Comparison of ENCODE assay signal across 26 cellular contexts in genomic region chr20:57770852-57771746, GRCh38.
A peak's percentile ranks its signal among the peaks of the same experiment; 100 is the strongest.
DNase-seq lines count a peak whose midpoint lies in the region; ATAC-seq and TF ChIP-seq lines count a peak whose summit lies in the region.
"Had no signal": no experiment of that assay in that cellular context is flagged by ENCODE, and none has a peak within 500 bp of the region (broad histone marks: within the 10 kb centered on the region; RNA-seq: fewer than 3 reads in every experiment).

No MANE protein-coding gene starts in this region.

- no CpG with 5 or more reads among the region's 15 CpGs for WGBS in H9 (ENCODE audit: extremely low coverage, insufficient read length, low lambda C conversion rate)
- no CpG with 5 or more reads among the region's 15 CpGs for WGBS in neuronal stem cell (ENCODE audit: extremely low coverage in 2 of 2, insufficient read length in 2 of 2, insufficient replicate concordance in 1 of 2), 2 donors

- H3K9ac ChIP-seq in BLaER1 (no peak overlapping the region), H9 (ENCODE audit: extremely low read depth, insufficient read length, low read length) (no peak overlapping the region), neuronal stem cell (ENCODE audit: low read depth, low read length, poor library complexity) (peak overlapping the region; percentile 60)

- H3K27ac ChIP-seq in BLaER1 (no peak overlapping the region), H9 (ENCODE audit: insufficient read length, low read depth, low read length) (no peak overlapping the region), coronary artery (no peak overlapping the region), neuronal stem cell (replicated peaks; ENCODE audit: low read length) (no peak overlapping the region)
- H3K27ac ChIP-seq: Peyer's patch had no signal

- H3K4ac ChIP-seq in H9 (ENCODE audit: low read depth, low read length) (no peak overlapping the region), neuronal stem cell (ENCODE audit: low read length) (no peak overlapping the region)

- no peak overlapping the region for H4K91ac ChIP-seq in H9 (ENCODE audit: insufficient read length, low read depth, low read length)
- H4K91ac ChIP-seq in neuronal stem cell (ENCODE audit: low read depth, low read length, poor library complexity): peak overlapping the region; percentile 24

- no peak overlapping the region for H2BK20ac ChIP-seq in H9 (ENCODE audit: low read depth, low read length, poor library complexity, severe bottlenecking)

- H3K79me1 ChIP-seq in H9 (ENCODE audit: insufficient read depth, low read depth, low read length, poor library complexity, severe bottlenecking) (no peaks in the 10 kb centered on the region), neuronal stem cell (ENCODE audit: low read depth, low read length) (no peaks in the 10 kb centered on the region)

- TF ChIP-seq CTCF in H9 (conservative IDR thresholded peaks at IDR 0.05): no peak
- no peak for TF ChIP-seq CTCF in coronary artery (IDR thresholded peaks at IDR 0.05)

- peak overlapping the region; percentile 29 to 46 (median 42); a peak in 3 of 7 replicates for H3K27ac Mint-ChIP-seq in H9
- H3K27ac Mint-ChIP-seq: CD4-positive, CD25-positive, alpha-beta regulatory T cell; HFFc6; T-helper 1 cell treated with Interleukin-12 subunit alpha and Interleukin-12 subunit beta and Interleukin-4 antibody, amounts not matched to agents 30 μg/mL and 1 μg/mL, for 36 hours had no signal

- no peaks in the 10 kb centered on the region for H3K23me2 ChIP-seq in H9 (ENCODE audit: insufficient read length, low read depth, low read length, poor library complexity, severe bottlenecking)

- H4K8ac ChIP-seq in H9 (replicated peaks; ENCODE audit: insufficient read length, low read depth, low read length) (no peak overlapping the region), neuronal stem cell (ENCODE audit: low read depth, low read length) (no peak overlapping the region)

- no peaks in the 10 kb centered on the region; a peak in 1 of 7 replicates for H3K36me3 Mint-ChIP-seq in H9 (ENCODE audit: insufficient read depth in 1 of 3, low read depth in 3 of 3)
- H3K36me3 Mint-ChIP-seq: CD4-positive, CD25-positive, alpha-beta regulatory T cell had no signal

- H3K4me3 ChIP-seq in BLaER1 (no peak overlapping the region), coronary artery (no peak overlapping the region), neuronal stem cell (ENCODE audit: low read length in 2 of 2) (peak overlapping the region in 1 of 2 donors; percentile 33)
- H3K4me3 ChIP-seq: Peyer's patch had no signal

- H3K27me3 ChIP-seq in BLaER1 (no peaks in the 10 kb centered on the region), H9 (ENCODE audit: insufficient read depth, low read length) (no peaks in the 10 kb centered on the region), neuronal stem cell (ENCODE audit: control insufficient read depth in 3 of 3, insufficient read depth in 3 of 3, low read depth in 1 of 3, low read length in 3 of 3) (peaks cover 0 to 4% (median 0%) of the 10 kb centered on the region in 3 experiments)
- H3K27me3 ChIP-seq: Peyer's patch had no signal

- H3K4me2 ChIP-seq in BLaER1 (peak overlapping the region; percentile 66), H9 (ENCODE audit: insufficient read depth, insufficient read length, low read length) (no peak overlapping the region), neuronal stem cell (ENCODE audit: insufficient read depth, low read length, poor library complexity, severe bottlenecking) (no peak overlapping the region)

- H3K79me2 ChIP-seq in H9 (ENCODE audit: insufficient read depth, low read length): no peaks in the 10 kb centered on the region

- ATAC-seq in HG02840 (IDR thresholded peaks at IDR 0.05; ENCODE audit: low FRiP score, unreplicated experiment): no peak
- no peak for ATAC-seq in HG02759 (IDR thresholded peaks at IDR 0.05; ENCODE audit: unreplicated experiment)

- no peak overlapping the region for H3K18ac ChIP-seq in H9 (ENCODE audit: insufficient read length, low read depth, low read length)
- H3K18ac ChIP-seq in neuronal stem cell (ENCODE audit: low read length): peak overlapping the region; percentile 28

- no peak overlapping the region for H4K5ac ChIP-seq in H9 (ENCODE audit: insufficient read length, low read depth, low read length)

- no peaks in the 10 kb centered on the region for H4K20me1 ChIP-seq in BLaER1
- no peaks in the 10 kb centered on the region for H4K20me1 ChIP-seq in H9 (ENCODE audit: control insufficient read depth, insufficient read depth, insufficient read length)

- H3K4me3 Mint-ChIP-seq in H9: no peak overlapping the region
- H3K4me3 Mint-ChIP-seq: CD4-positive, CD25-positive, alpha-beta regulatory T cell; HFFc6; T-helper 1 cell treated with Interleukin-12 subunit alpha and Interleukin-12 subunit beta and Interleukin-4 antibody, amounts not matched to agents 30 μg/mL and 1 μg/mL, for 36 hours had no signal

- H3K4me1 Mint-ChIP-seq in H9: peaks cover 38 to 47% of the 10 kb centered on the region in 2 experiments

- H3T11ph ChIP-seq in H9 (ENCODE audit: low read length): no peak overlapping the region

- H2BK15ac ChIP-seq in H9 (ENCODE audit: low read depth, low read length) (no peak overlapping the region), neuronal stem cell (ENCODE audit: low read length) (no peak overlapping the region)

- H2BK12ac ChIP-seq in H9 (ENCODE audit: insufficient read length, low read depth, low read length) (no peak overlapping the region), neuronal stem cell (ENCODE audit: low read length) (peak overlapping the region; percentile 73)

- peaks cover 63% of the 10 kb centered on the region for H3K4me1 ChIP-seq in BLaER1
- H3K4me1 ChIP-seq in H9 (ENCODE audit: insufficient read depth, low read length): no peaks in the 10 kb centered on the region; the same call in 1 of the 2 replicates
- peaks cover 0 to 2% of the 10 kb centered on the region in 2 donors for H3K4me1 ChIP-seq in neuronal stem cell (ENCODE audit: control insufficient read depth in 2 of 2, insufficient read depth in 1 of 2, low read depth in 1 of 2, low read length in 2 of 2)
- H3K4me1 ChIP-seq: Peyer's patch had no signal

- H2BK5ac ChIP-seq in H9 (ENCODE audit: insufficient read length, low read length) (no peak overlapping the region), neuronal stem cell (ENCODE audit: low read length) (no peak overlapping the region)

- no peaks in the 10 kb centered on the region for H3K36me3 ChIP-seq in BLaER1
- H3K36me3 ChIP-seq in neuronal stem cell (replicated peaks in 1 of 2; ENCODE audit: control insufficient read depth in 2 of 2, insufficient read depth in 2 of 2, low read length in 2 of 2): no peaks in the 10 kb centered on the region
- H3K36me3 ChIP-seq: Peyer's patch had no signal

- no peaks in the 10 kb centered on the region for H3K9me3 ChIP-seq in BLaER1
- H3K9me3 ChIP-seq in H9 (ENCODE audit: control insufficient read depth, low read depth, low read length): no peaks in the 10 kb centered on the region
- no peaks in the 10 kb centered on the region for H3K9me3 ChIP-seq in neuronal stem cell (replicated peaks in 1 of 2; ENCODE audit: control insufficient read depth in 2 of 2, insufficient read depth in 1 of 2, low read depth in 1 of 2, low read length in 2 of 2)
- H3K9me3 ChIP-seq: Peyer's patch had no signal

- H3K27me3 Mint-ChIP-seq in H9 (ENCODE audit: low read depth): no peaks in the 10 kb centered on the region; the same call in none of the 2 replicates

- no peak overlapping the region for H3K23ac ChIP-seq in H9 (ENCODE audit: insufficient read length, low read depth, low read length)
- peak overlapping the region; percentile 93 for H3K23ac ChIP-seq in neuronal stem cell (ENCODE audit: low read depth, low read length, poor library complexity)

- H2AK5ac ChIP-seq in H9 (ENCODE audit: insufficient read length, low read length): no peak overlapping the region
- no peak overlapping the region for H2AK5ac ChIP-seq in neuronal stem cell (ENCODE audit: low read depth, low read length)

- DNase-seq in H9 (no peak), coronary artery (ENCODE audit: low spot score) (peak; percentile 49), neuronal stem cell (ENCODE audit: low spot score) (no peak), glomerular visceral epithelial cell (ENCODE audit: extremely low spot score) (no peak), LoVo (ENCODE audit: low spot score) (no peak)
- DNase-seq: activated CD4-positive, alpha-beta T cell treated with anti-CD3 and anti-CD28 coated beads for 48 hours; activated naive CD4-positive, alpha-beta T cell treated with anti-CD3 and anti-CD28 coated beads, Interleukin-2, amount 50 U/mL, for 16 hours; anterior cingulate cortex; caudate nucleus; CD4-positive, CD25-positive, alpha-beta regulatory T cell; dermis blood vessel endothelial cell; HFFc6; KBM-7; mammary epithelial cell; MM.1S; NCI-H1436; NCI-H2171; NCI-H524; NK-92 treated with Interleukin-12 subunit alpha and Interleukin-12 subunit beta, amount 100 ng/mL, for 24 hours; nucleus accumbens; small intestine had no signal

- H3K56ac ChIP-seq in H9 (ENCODE audit: insufficient read length, low read depth, low read length): no peak overlapping the region

- 0 out of 2 replicates have a peak overlapping the region, but pooled peaks have one; percentile 8 for H3K14ac ChIP-seq in H9 (ENCODE audit: insufficient read depth, low read length)
- peak overlapping the region; percentile 82 for H3K14ac ChIP-seq in neuronal stem cell (ENCODE audit: low read length)

- no peak overlapping the region for H2AFZ ChIP-seq in H9 (ENCODE audit: low read length)
- H2AFZ ChIP-seq in neuronal stem cell (ENCODE audit: low read length): no peak overlapping the region

- H2BK120ac ChIP-seq in H9 (ENCODE audit: low read depth, low read length, poor library complexity, severe bottlenecking): no peak overlapping the region
- H2BK120ac ChIP-seq in neuronal stem cell (ENCODE audit: low read depth, low read length): peak overlapping the region; percentile 67

- no peaks in the 10 kb centered on the region for H3K9me3 Mint-ChIP-seq in H9
- H3K9me3 Mint-ChIP-seq: HFFc6; T-helper 1 cell treated with Interleukin-12 subunit alpha and Interleukin-12 subunit beta and Interleukin-4 antibody, amounts not matched to agents 30 μg/mL and 1 μg/mL, for 36 hours had no signal
